29 cellular contexts compared by ENCODE assay signal in the genomic region with DNA sequence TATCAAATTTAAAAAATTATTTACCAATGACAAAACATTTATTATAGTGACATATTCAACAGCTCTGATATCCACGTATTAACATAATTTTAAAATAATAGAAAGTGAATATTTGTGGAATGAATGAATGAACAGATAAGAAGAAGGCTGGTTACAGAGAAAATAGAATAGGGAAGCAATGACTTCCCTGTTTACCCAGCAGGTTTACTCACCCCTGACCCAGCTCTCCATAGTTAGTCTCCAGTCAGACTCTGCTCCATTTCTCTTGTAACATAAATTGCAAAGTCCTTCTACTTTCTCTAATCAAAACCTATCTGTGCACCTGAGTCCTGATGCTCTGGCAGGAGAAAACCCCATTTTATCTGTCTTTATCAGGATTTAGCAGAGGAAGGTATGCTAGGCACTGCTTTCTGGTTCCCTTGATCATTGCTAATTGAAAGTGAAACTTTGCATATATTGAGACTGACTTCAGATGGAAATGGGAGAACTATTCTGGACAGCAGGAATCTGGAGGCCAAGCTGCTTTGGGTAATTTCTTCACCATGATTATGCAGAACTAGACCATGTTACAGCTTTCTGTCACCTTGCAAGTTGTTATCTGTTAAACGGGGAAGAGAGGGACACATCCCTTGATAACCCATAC.
DNase-seq lines count a peak whose midpoint lies in the region; ATAC-seq and TF ChIP-seq lines count a peak whose summit lies in the region.
"Had no signal": no experiment of that assay in that cellular context is flagged by ENCODE, and none has a peak within 500 bp of the region (broad histone marks: within the 10 kb centered on the region; RNA-seq: fewer than 3 reads in every experiment).

No MANE protein-coding gene starts in this region.

- TF ChIP-seq CTCF in PC-3 (conservative IDR thresholded peaks at IDR 0.05; ENCODE audit: low read depth, low read length) (no peak), fibroblast of lung (conservative IDR thresholded peaks at IDR 0.05 in 1 of 2, IDR thresholded peaks at IDR 0.05 in 1 of 2; ENCODE audit: low read depth in 1 of 2, low read length in 2 of 2) (no peak), osteoblast (IDR thresholded peaks at IDR 0.05; ENCODE audit: extremely low read depth, low read depth, low read length) (no peak)

- intact Hi-C loops in PC-3 (cut with micrococcal nuclease), result no loop called here

- no peak overlapping the region for H2AFZ ChIP-seq in PC-3 (ENCODE audit: low read length)
- peak overlapping the region; percentile 44 for H2AFZ ChIP-seq in fibroblast of lung (ENCODE audit: low read length)
- H2AFZ ChIP-seq in osteoblast (ENCODE audit: low read length), result peak overlapping the region; percentile 75

- H3K9ac ChIP-seq in PC-3 (ENCODE audit: low read length) (no peak overlapping the region), fibroblast of lung (ENCODE audit: insufficient read depth, low read length) (no peak overlapping the region)

- H3K36me3 ChIP-seq in PC-3 (ENCODE audit: low read depth, low read length), result no peaks in the 10 kb centered on the region
- H3K36me3 ChIP-seq in fibroblast of lung (ENCODE audit: control insufficient read depth, insufficient read depth, low read length), result no peaks in the 10 kb centered on the region
- no peaks in the 10 kb centered on the region for H3K36me3 ChIP-seq in osteoblast (ENCODE audit: insufficient read depth, low read length)
- no peaks in the 10 kb centered on the region for H3K36me3 ChIP-seq in CD8-positive, alpha-beta memory T cell (ENCODE audit: insufficient read depth, low read length)
- H3K36me3 ChIP-seq: HAP-1, heart left ventricle, Peyer's patch, SJSA1, vagina had no signal

- no peak overlapping the region for H3K27ac Mint-ChIP-seq in CD8-positive, alpha-beta memory T cell
- H3K27ac Mint-ChIP-seq: activated CD4-positive, alpha-beta memory T cell treated with anti-CD3 and anti-CD28 coated beads for 36 hours; activated naive CD4-positive, alpha-beta T cell treated with anti-CD3 and anti-CD28 coated beads for 36 hours; activated T-helper 1 cell treated with anti-CD3 and anti-CD28 coated beads, Interleukin-12 subunit alpha, Interleukin-12 subunit beta, Interleukin-2, Interleukin-4 antibody, amounts not matched to agents 30 ng/mL and 10 ng/mL and 1 ng/mL, durations not matched to agents 14 hours and 24 hours and 36 hours; CD4-positive, CD25-positive, alpha-beta regulatory T cell; progenitor cell of endocrine pancreas; T-helper 1 cell treated with Interleukin-12 subunit alpha and Interleukin-12 subunit beta and Interleukin-4 antibody, amounts not matched to agents 30 μg/mL and 1 μg/mL, for 36 hours had no signal

- H3K4me2 ChIP-seq in PC-3 (ENCODE audit: low read length) (peak overlapping the region; percentile 27; the same call in 1 of the 2 replicates), fibroblast of lung (ENCODE audit: extremely low read depth, insufficient read depth, low read length) (peak overlapping the region; percentile 25), osteoblast (ENCODE audit: insufficient read depth, low read length) (peak overlapping the region; percentile 60)

- peaks cover 3 to 10% (median 5%) of the 10 kb centered on the region in 5 donors for H3K9me3 Mint-ChIP-seq in CD8-positive, alpha-beta memory T cell
- H3K9me3 Mint-ChIP-seq: activated T-helper 1 cell treated with anti-CD3 and anti-CD28 coated beads, Interleukin-12 subunit alpha, Interleukin-12 subunit beta, Interleukin-2, Interleukin-4 antibody, amounts not matched to agents 30 ng/mL and 10 ng/mL and 1 ng/mL, durations not matched to agents 14 hours and 24 hours and 36 hours; neural crest cell; T-helper 1 cell treated with Interleukin-12 subunit alpha and Interleukin-12 subunit beta and Interleukin-4 antibody, amounts not matched to agents 30 μg/mL and 1 μg/mL, for 36 hours had no signal

- H3K27me3 Mint-ChIP-seq in CD8-positive, alpha-beta memory T cell, result no peaks in the 10 kb centered on the region
- H3K27me3 Mint-ChIP-seq: activated CD4-positive, alpha-beta memory T cell treated with anti-CD3 and anti-CD28 coated beads for 36 hours; CD4-positive, CD25-positive, alpha-beta regulatory T cell; progenitor cell of endocrine pancreas had no signal

- H3K27ac ChIP-seq in PC-3 (ENCODE audit: low read length), result no peak overlapping the region
- H3K27ac ChIP-seq in fibroblast of lung (ENCODE audit: insufficient read depth, low read length), result no peak overlapping the region
- H3K27ac ChIP-seq in osteoblast (ENCODE audit: low read depth, low read length), result no peak overlapping the region
- H3K27ac ChIP-seq in CD8-positive, alpha-beta memory T cell (ENCODE audit: low read depth, low read length), result no peak overlapping the region
- H3K27ac ChIP-seq: 22Rv1, foreskin keratinocyte, heart left ventricle, Peyer's patch, SJSA1, testis, vagina had no signal

- H3K9me3 ChIP-seq in PC-3 (ENCODE audit: low read length) (no peaks in the 10 kb centered on the region), fibroblast of lung (ENCODE audit: control insufficient read depth, insufficient read depth, low read depth, low read length) (no peaks in the 10 kb centered on the region), osteoblast (ENCODE audit: low read depth, low read length) (no peaks in the 10 kb centered on the region)
- no peaks in the 10 kb centered on the region for H3K9me3 ChIP-seq in CD8-positive, alpha-beta memory T cell (ENCODE audit: low read length)
- H3K9me3 ChIP-seq: HAP-1, heart left ventricle, Peyer's patch, SJSA1, testis, vagina had no signal

- no peaks in the 10 kb centered on the region for H3F3A ChIP-seq in PC-3 (ENCODE audit: low read length, unreplicated experiment)

- no TSS peak for BruUV-seq in PC-3 (replicated peaks; lab: Mats Ljungman, UMichigan)

- H4K20me1 ChIP-seq in PC-3 (ENCODE audit: low read length), result no peaks in the 10 kb centered on the region
- no peaks in the 10 kb centered on the region for H4K20me1 ChIP-seq in fibroblast of lung (ENCODE audit: control insufficient read depth, extremely low read depth, insufficient read depth, low read length)
- no peaks in the 10 kb centered on the region for H4K20me1 ChIP-seq in osteoblast (ENCODE audit: insufficient read depth, low read length)

- no peaks in the 10 kb centered on the region for H3K27me3 ChIP-seq in PC-3 (ENCODE audit: low read length)
- H3K27me3 ChIP-seq in fibroblast of lung (ENCODE audit: control insufficient read depth, insufficient read depth, low read length), result no peaks in the 10 kb centered on the region
- no peaks in the 10 kb centered on the region for H3K27me3 ChIP-seq in osteoblast (ENCODE audit: insufficient read depth, low read length)
- H3K27me3 ChIP-seq in CD8-positive, alpha-beta memory T cell (ENCODE audit: insufficient read depth, low read length, poor library complexity, severe bottlenecking), result no peaks in the 10 kb centered on the region
- H3K27me3 ChIP-seq: foreskin keratinocyte, heart left ventricle, Peyer's patch, SJSA1, testis, vagina had no signal

- no peak for ATAC-seq in PC-3
- ATAC-seq: foreskin keratinocyte; heart left ventricle; stimulated activated naive CD8-positive, alpha-beta T cell treated with anti-CD3 and anti-CD28 coated beads, Interleukin-15, Interleukin-2, amounts not matched to agents 100 U/mL and 50 U/mL, for 24 hours had no signal

- POLR2A ChIA-PET in PC-3 (lab: Charles Lee; ENCODE audit: unreplicated experiment), result interaction anchor here (0.5 kb wide), 1 partner anchor 49 kb away, joined by 6 read pairs; no protein-coding TSS in a partner anchor
- POLR2A ChIA-PET in CD8-positive, alpha-beta memory T cell (lab: Charles Lee), result no interaction called here

- H3K36me3 Mint-ChIP-seq in CD8-positive, alpha-beta memory T cell, result no peaks in the 10 kb centered on the region
- H3K36me3 Mint-ChIP-seq: activated CD4-positive, alpha-beta memory T cell treated with anti-CD3 and anti-CD28 coated beads for 36 hours; CD4-positive, CD25-positive, alpha-beta regulatory T cell had no signal

- no peak overlapping the region for H3K4me3 ChIP-seq in PC-3 (ENCODE audit: low read length)
- no peak overlapping the region for H3K4me3 ChIP-seq in fibroblast of lung (replicated peaks in 1 of 4; ENCODE audit: control extremely low read depth in 1 of 4, insufficient read depth in 1 of 4, low read depth in 3 of 4, low read length in 4 of 4)
- no peak overlapping the region for H3K4me3 ChIP-seq in osteoblast (ENCODE audit: insufficient read depth, low read length)
- no peak overlapping the region for H3K4me3 ChIP-seq in CD8-positive, alpha-beta memory T cell (ENCODE audit: low read length)
- H3K4me3 ChIP-seq: HAP-1, Peyer's patch, SJSA1, vagina had no signal

- H3K79me2 ChIP-seq in PC-3 (ENCODE audit: low read length) (no peaks in the 10 kb centered on the region), fibroblast of lung (ENCODE audit: control insufficient read depth, insufficient read depth, low read length) (no peaks in the 10 kb centered on the region), osteoblast (ENCODE audit: insufficient read depth, low read length) (no peaks in the 10 kb centered on the region)

- H3K4me1 Mint-ChIP-seq in CD8-positive, alpha-beta memory T cell, result no peaks in the 10 kb centered on the region
- H3K4me1 Mint-ChIP-seq: CD4-positive, CD25-positive, alpha-beta regulatory T cell; neural crest cell had no signal

- H3K4me1 ChIP-seq in PC-3 (ENCODE audit: insufficient read depth, low read length) (no peaks in the 10 kb centered on the region), fibroblast of lung (ENCODE audit: control insufficient read depth, extremely low read depth, insufficient read depth, low read length) (no peaks in the 10 kb centered on the region), osteoblast (ENCODE audit: insufficient read depth, low read length) (peaks cover 3% of the 10 kb centered on the region)
- H3K4me1 ChIP-seq in CD8-positive, alpha-beta memory T cell (ENCODE audit: insufficient read depth, low read length), result no peaks in the 10 kb centered on the region
- H3K4me1 ChIP-seq: foreskin keratinocyte, HAP-1, heart left ventricle, Peyer's patch, SJSA1, testis, vagina had no signal

- no peak overlapping the region for H3K4me3 Mint-ChIP-seq in CD8-positive, alpha-beta memory T cell
- H3K4me3 Mint-ChIP-seq: activated CD4-positive, alpha-beta memory T cell treated with anti-CD3 and anti-CD28 coated beads for 36 hours; activated naive CD4-positive, alpha-beta T cell treated with anti-CD3 and anti-CD28 coated beads for 36 hours; activated T-helper 1 cell treated with anti-CD3 and anti-CD28 coated beads, Interleukin-12 subunit alpha, Interleukin-12 subunit beta, Interleukin-2, Interleukin-4 antibody, amounts not matched to agents 30 ng/mL and 10 ng/mL and 1 ng/mL, durations not matched to agents 14 hours and 24 hours and 36 hours; CD4-positive, CD25-positive, alpha-beta regulatory T cell; neural crest cell; T-helper 1 cell treated with Interleukin-12 subunit alpha and Interleukin-12 subunit beta and Interleukin-4 antibody, amounts not matched to agents 30 μg/mL and 1 μg/mL, for 36 hours had no signal

- CTCF ChIA-PET in PC-3 (lab: Charles Lee), result interaction anchor here (0.5 kb wide), 1 partner anchor 193 kb away, joined by 3 read pairs; no protein-coding TSS in a partner anchor
- CTCF ChIA-PET in CD8-positive, alpha-beta memory T cell (lab: Charles Lee), result no interaction called here

- H3K9me2 ChIP-seq in PC-3 (replicated peaks; ENCODE audit: low read length), result no peaks in the 10 kb centered on the region

- DNase-seq in DMS53 (lab: John Stamatoyannopoulos, UW) (peak; percentile 36), DMS53 treated with DMSO at 0.1 percent for 48 hours (lab: John Stamatoyannopoulos, UW; ENCODE audit: unreplicated experiment) (no peak), PC-3 (no peak), fibroblast of lung (ENCODE audit: low read depth in 2 of 2) (peak in 1 of 2 donors; percentile 3), osteoblast (ENCODE audit: insufficient read length, low spot score, missing footprints) (peak; percentile 46), SIG-M5 (lab: John Stamatoyannopoulos, UW) (no peak), GOT3 (lab: John Stamatoyannopoulos, UW) (no peak)
- DNase-seq in CD8-positive, alpha-beta memory T cell, result no peak
- DNase-seq: activated CD4-positive, alpha-beta memory T cell treated with anti-CD3 and anti-CD28 coated beads for 36 hours; activated CD4-positive, CD25-positive, alpha-beta regulatory T cell treated with anti-CD3 and anti-CD28 coated beads, Interleukin-2, amount 50 U/mL, for 72 hours; activated CD8-positive, alpha-beta memory T cell treated with anti-CD3 and anti-CD28 coated beads, Interleukin-2, amount 50 U/mL, for 4 hours; activated naive CD4-positive, alpha-beta T cell treated with anti-CD3 and anti-CD28 coated beads for 36 hours; amniotic stem cell; CD4-positive, CD25-positive, alpha-beta regulatory T cell; effector CD4-positive, alpha-beta T cell; foreskin keratinocyte; heart left ventricle; NK-92 treated with Interleukin-12 subunit alpha and Interleukin-12 subunit beta, amount 100 ng/mL, for 24 hours; Peyer's patch; stimulated activated naive CD8-positive, alpha-beta T cell treated with anti-CD3 and anti-CD28 coated beads, Interleukin-15, Interleukin-2, amounts not matched to agents 100 U/mL and 50 U/mL, for 24 hours; testis had no signal

Comparison
In these comparisons a context has a peak if more than half of its experiments do, and no peak if none do; other contexts are left out.
1. DNase-seq: peak in DMS53 (single experiment) and osteoblast (single experiment); none in DMS53 treated with DMSO at 0.1 percent for 48 hours (single experiment), PC-3 (single experiment), SIG-M5 (single experiment), CD8-positive, alpha-beta memory T cell (0 of 5) and GOT3 (single experiment).
2. Peak in every context shown above with its lines, with median percentiles within 50 percentile points of each other: H3K4me2 ChIP-seq.